ENCODE assay signal across 13 cellular contexts in genomic region chr4:1594871-1595788, GRCh38.
"Had no signal": no experiment of that assay in that cellular context is flagged by ENCODE, and none has a peak within 500 bp of the region (broad histone marks: within the 10 kb centered on the region; RNA-seq: fewer than 3 reads in every experiment).

No MANE protein-coding gene starts in this region.

- H3K27me3 ChIP-seq: hepatocyte had no signal

- ATAC-seq: esophagus mucosa; stimulated activated naive CD8-positive, alpha-beta T cell treated with anti-CD3 and anti-CD28 coated beads, Interleukin-15, Interleukin-2, amounts not matched to agents 100 U/mL and 50 U/mL, for 24 hours; T-cell had no signal

- H3K36me3 ChIP-seq: transverse colon had no signal

- H3K4me1 Mint-ChIP-seq: activated naive CD4-positive, alpha-beta T cell treated with anti-CD3 and anti-CD28 coated beads, Interleukin-2, amount 10 ng/mL, durations not matched to agents 7 days and 5 days; naive B cell; T-cell had no signal

- H3K27ac ChIP-seq: hepatocyte, parathyroid adenoma, transverse colon had no signal

- H3K27ac Mint-ChIP-seq: activated naive CD4-positive, alpha-beta T cell treated with anti-CD3 and anti-CD28 coated beads, Interleukin-2, amount 10 ng/mL, durations not matched to agents 7 days and 5 days; naive B cell; T-cell had no signal

- H3K4me1 ChIP-seq: parathyroid adenoma, transverse colon had no signal

- H3K36me3 Mint-ChIP-seq: activated naive CD4-positive, alpha-beta T cell treated with anti-CD3 and anti-CD28 coated beads, Interleukin-2, amount 10 ng/mL, durations not matched to agents 7 days and 5 days had no signal

- H3K4me3 Mint-ChIP-seq: activated naive CD4-positive, alpha-beta T cell treated with anti-CD3 and anti-CD28 coated beads, Interleukin-2, amount 10 ng/mL, durations not matched to agents 7 days and 5 days; naive B cell; T-cell had no signal

- H3K9ac ChIP-seq: parathyroid adenoma had no signal

- H3K4me3 ChIP-seq: hepatocyte, smooth muscle cell, transverse colon had no signal

- H3K4me2 ChIP-seq: hepatocyte, smooth muscle cell had no signal

- DNase-seq: activated CD4-positive, alpha-beta T cell treated with anti-CD3 and anti-CD28 coated beads for 1 hour; activated CD4-positive, alpha-beta T cell treated with anti-CD3 and anti-CD28 coated beads, Interleukin-2, amount 50 U/mL, for 4 hours; activated naive CD4-positive, alpha-beta T cell treated with anti-CD3 and anti-CD28 coated beads, Interleukin-2, amount 10 ng/mL, durations not matched to agents 7 days and 5 days; activated T-cell treated with anti-CD3 and anti-CD28 coated beads, Interleukin-2, amount 50 U/mL, for 1 hour; naive B cell; stimulated activated naive CD8-positive, alpha-beta T cell treated with anti-CD3 and anti-CD28 coated beads, Interleukin-15, Interleukin-2, amounts not matched to agents 100 U/mL and 50 U/mL, for 24 hours; T-cell; T-helper 9 cell; transverse colon had no signal
